9 cellular contexts compared by ENCODE assay signal in the genomic region with DNA sequence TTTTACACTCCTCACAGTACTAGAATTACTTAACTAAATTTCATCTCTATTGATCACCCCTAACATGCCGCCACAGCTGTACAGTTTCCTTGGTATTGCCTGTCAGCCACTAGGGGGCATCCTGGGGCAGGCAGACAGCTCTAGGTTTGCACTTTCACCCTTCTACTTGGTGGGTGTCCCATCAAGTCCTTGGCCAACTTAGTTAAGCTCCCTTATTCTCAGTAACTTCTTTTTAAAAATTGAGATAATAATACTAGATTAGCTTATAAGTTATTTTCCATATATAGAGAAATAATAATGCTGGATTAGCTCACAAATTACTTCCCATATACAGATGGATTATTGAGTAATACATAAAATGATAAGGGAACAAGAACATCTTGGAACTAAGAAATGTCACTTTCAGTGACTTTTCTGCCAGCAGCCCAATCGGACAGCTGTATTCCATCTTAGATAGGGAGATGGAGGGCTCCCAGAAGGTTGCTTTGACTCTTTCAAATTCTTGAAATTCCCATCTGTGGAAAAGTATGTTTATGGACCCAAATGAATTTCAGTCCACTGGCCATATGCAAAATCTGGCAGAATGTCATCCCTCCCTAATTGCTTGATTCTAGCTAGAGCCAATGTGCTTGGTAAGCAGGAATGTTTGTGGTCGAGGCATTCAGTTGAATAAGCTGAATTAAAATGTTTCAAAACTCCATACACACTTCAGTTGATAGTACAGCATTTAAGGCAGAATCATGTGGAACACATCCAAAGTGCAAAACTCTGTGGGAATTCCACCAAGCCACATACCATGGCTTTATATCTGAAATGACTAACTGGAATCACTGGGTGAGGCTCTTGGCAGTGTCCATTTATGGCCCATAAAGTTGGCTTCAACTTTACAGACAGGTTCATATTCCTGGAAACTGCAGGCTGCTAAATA.
A peak's percentile ranks its signal among the peaks of the same experiment; 100 is the strongest.
DNase-seq lines count a peak whose midpoint lies in the region; ATAC-seq, FAIRE-seq and TF ChIP-seq lines count a peak whose summit lies in the region.
"Had no signal": no experiment of that assay in that cellular context is flagged by ENCODE, and none has a peak within 500 bp of the region (broad histone marks: within the 10 kb centered on the region; RNA-seq: fewer than 3 reads in every experiment).

No MANE protein-coding gene starts in this region.

- intact Hi-C loops in pancreas (cut with DNase I) = no loop called here

- TF ChIP-seq POLR2A in GM12891 (IDR thresholded peaks at IDR 0.05; ENCODE audit: low read depth, low read length) = no peak

- ATAC-seq in HG02642 (IDR thresholded peaks at IDR 0.05; ENCODE audit: poor library complexity, unreplicated experiment) (peak; percentile 93), pancreas (peak; percentile 60 to 81 (median 73))

- FAIRE-seq in GM12891 (lab: Jason Lieb, UNC) = no peak
- FAIRE-seq in pancreas (lab: Jason Lieb, UNC) = peak; percentile 66

- H3K36me3 ChIP-seq in pancreas = no peaks in the 10 kb centered on the region
- H3K36me3 ChIP-seq: ovary had no signal

- no peak overlapping the region for H3K27ac ChIP-seq in pancreas
- H3K27ac ChIP-seq: ovary had no signal

- peak; percentile 100 for DNase-seq in AG04449 (ENCODE audit: low read depth, low spot score)
- DNase-seq in GM12891 (ENCODE audit: insufficient read length, low spot score) = peak; percentile 26
- peak; percentile 67 for DNase-seq in NAMALWA (ENCODE audit: low spot score)
- peak; percentile 68 for DNase-seq in activated CD8-positive, alpha-beta memory T cell treated with anti-CD3 and anti-CD28 coated beads for 24 hours
- DNase-seq in fibroblast of villous mesenchyme (ENCODE audit: low read depth) = peak; percentile 89
- peak in 3 of 6 donors; percentile 10 to 50 (median 23) for DNase-seq in pancreas
- DNase-seq in NCI-H510A (lab: John Stamatoyannopoulos, UW) = no peak

- 67 to 78% methylated on average over 3 of the region's 3 CpGs for WGBS in pancreas, 2 donors

- TF ChIP-seq CTCF in AG04449 (IDR thresholded peaks at IDR 0.05; ENCODE audit: insufficient read depth, low read length, missing control alignments) (peak; percentile 60), fibroblast of villous mesenchyme (IDR thresholded peaks at IDR 0.05; ENCODE audit: insufficient read depth, low read depth, low read length) (peak; percentile 73), pancreas (IDR thresholded peaks at IDR 0.05) (peak; percentile 20 to 50 (median 28))

- H3K27me3 ChIP-seq in pancreas = no peaks in the 10 kb centered on the region
- H3K27me3 ChIP-seq: ovary had no signal

- POLR2A ChIA-PET in AG04449 (lab: Yijun Ruan, JAX) = interaction anchor here (1.3 to 1.4 kb wide), 2 partner anchors 8 to 316 kb away, joined by 4 to 7 read pairs; a partner anchor contains a TSS

- H3K4me3 ChIP-seq in AG04449 (ENCODE audit: low read depth, low read length) (no peak overlapping the region), fibroblast of villous mesenchyme (ENCODE audit: low read depth, low read length) (no peak overlapping the region), pancreas (no peak overlapping the region)
- H3K4me3 ChIP-seq: ovary had no signal

- CTCF ChIA-PET in AG04449 (lab: Yijun Ruan, JAX) = interaction anchor here (0.6 to 2.7 kb wide), 12 partner anchors 9 to 382 kb away, joined by 3 to 12 read pairs (median 4); no protein-coding TSS in a partner anchor

- H3K4me1 ChIP-seq in pancreas = peaks cover 0 to 10% (median 0%) of the 10 kb centered on the region in 3 donors

- no peaks in the 10 kb centered on the region for H3K9me3 ChIP-seq in pancreas
- H3K9me3 ChIP-seq: ovary had no signal

TF ChIP-seq in GM12891, 5 proteins besides CTCF, POLR2A, EP300 and RAD21:
- TF ChIP-seq PAX5 (IDR thresholded peaks at IDR 0.05; ENCODE audit: insufficient read depth, low read length, severe bottlenecking) = no peak
- TF ChIP-seq SPI1 (IDR thresholded peaks at IDR 0.05; ENCODE audit: low read depth, low read length) = no peak
- TF ChIP-seq POLR2AphosphoS5 (IDR thresholded peaks at IDR 0.05; ENCODE audit: low read depth, low read length) = no peak
- TF ChIP-seq TAF1 (IDR thresholded peaks at IDR 0.05; ENCODE audit: low read depth, low read length) = no peak
- TF ChIP-seq POU2F2 (IDR thresholded peaks at IDR 0.05; ENCODE audit: low read depth, low read length) = no peak
